1 cellular context compared by ENCODE assay signal in genomic region chr13:42259515-42259914, GRCh38.
TF ChIP-seq lines count a peak whose summit lies in the region.

No MANE protein-coding gene starts in this region.

TF ChIP-seq in K562, 482 proteins besides CTCF, POLR2A, EP300 and RAD21 (continues in another document):
- TF ChIP-seq ZNF780A (CRISPR knock-in tag; IDR thresholded peaks at IDR 0.05): no peak
- no peak for TF ChIP-seq SRF (CRISPR knock-in tag; IDR thresholded peaks at IDR 0.05)
- TF ChIP-seq POLR2H (tag; IDR thresholded peaks at IDR 0.05; ENCODE audit: low read depth): 0 out of 2 replicates have a peak, but pooled peaks have one; percentile 32
- TF ChIP-seq THRB (CRISPR knock-in tag; conservative IDR thresholded peaks at IDR 0.05): no peak
- no peak for TF ChIP-seq ZNF717 (CRISPR knock-in tag; IDR thresholded peaks at IDR 0.05)
- TF ChIP-seq SOX6 (IDR thresholded peaks at IDR 0.05): peak; percentile 77; the same call in 1 of the 2 replicates
- TF ChIP-seq CBFA2T3 (IDR thresholded peaks at IDR 0.05): peak; percentile 90
- no peak for TF ChIP-seq RNF2 (IDR thresholded peaks at IDR 0.05)
- TF ChIP-seq ZFP91 (CRISPR knock-in tag; IDR thresholded peaks at IDR 0.05): no peak
- no peak for TF ChIP-seq ZNF184 (CRISPR knock-in tag; IDR thresholded peaks at IDR 0.05)
- no peak for TF ChIP-seq NR3C1 (CRISPR knock-in tag; IDR thresholded peaks at IDR 0.05)
- no peak for TF ChIP-seq ZNF280B (CRISPR knock-in tag; IDR thresholded peaks at IDR 0.05)
- TF ChIP-seq AFF4 (CRISPR knock-in tag; IDR thresholded peaks at IDR 0.05): no peak
- no peak for TF ChIP-seq YBX1 (IDR thresholded peaks at IDR 0.05)
- TF ChIP-seq ZSCAN29 (IDR thresholded peaks at IDR 0.05): no peak
- TF ChIP-seq ZMIZ1 (IDR thresholded peaks at IDR 0.05; ENCODE audit: low read depth in 2 of 2, low read length in 2 of 2): no peak
- no peak for TF ChIP-seq ZNF407 (IDR thresholded peaks at IDR 0.05; ENCODE audit: low read depth)
- TF ChIP-seq MIER1 (IDR thresholded peaks at IDR 0.05; ENCODE audit: low read depth): no peak
- TF ChIP-seq CC2D1A (IDR thresholded peaks at IDR 0.05): peak; percentile 35; the same call in 1 of the 2 replicates
- TF ChIP-seq GTF2B (IDR thresholded peaks at IDR 0.05; ENCODE audit: extremely low read depth, insufficient read length): no peak
- TF ChIP-seq BRD4 (IDR thresholded peaks at IDR 0.05): no peak
- TF ChIP-seq MEIS2 (IDR thresholded peaks at IDR 0.05; ENCODE audit: partially characterized antibody): peak; percentile 89
- TF ChIP-seq IRF1 (CRISPR knock-in tag; IDR thresholded peaks at IDR 0.05; ENCODE audit: borderline replicate concordance): no peak
- no peak for TF ChIP-seq ZNF197 (CRISPR knock-in tag; IDR thresholded peaks at IDR 0.05; ENCODE audit: low read depth)
- TF ChIP-seq THRAP3 (IDR thresholded peaks at IDR 0.05; ENCODE audit: borderline replicate concordance): no peak
- TF ChIP-seq TBL1XR1 (IDR thresholded peaks at IDR 0.05; ENCODE audit: low read length in 2 of 2): peak in 1 of 2 experiments; percentile 61; a peak in 2 of 4 replicates
- no peak for TF ChIP-seq ZNF79 (CRISPR knock-in tag; IDR thresholded peaks at IDR 0.05; ENCODE audit: low read depth)
- TF ChIP-seq DACH1 (IDR thresholded peaks at IDR 0.05; ENCODE audit: partially characterized antibody): no peak
- no peak for TF ChIP-seq HDAC1 (IDR thresholded peaks at IDR 0.05)
- peak; percentile 45; the same call in 1 of the 2 replicates for TF ChIP-seq DIDO1 (tag; IDR thresholded peaks at IDR 0.05; ENCODE audit: low read depth)
- peak; percentile 48; the same call in 1 of the 2 replicates for TF ChIP-seq L3MBTL2 (IDR thresholded peaks at IDR 0.05)
- TF ChIP-seq ETV5 (CRISPR knock-in tag; IDR thresholded peaks at IDR 0.05; ENCODE audit: low read depth): peak; percentile 73; the same call in 1 of the 2 replicates
- peak; percentile 83 for TF ChIP-seq NCOA1 (IDR thresholded peaks at IDR 0.05; ENCODE audit: low read depth)
- no peak for TF ChIP-seq PCBP1 (IDR thresholded peaks at IDR 0.05; ENCODE audit: low read depth, low read length, poor library complexity, severe bottlenecking)
- TF ChIP-seq RCOR1 (IDR thresholded peaks at IDR 0.05; ENCODE audit: borderline replicate concordance in 1 of 2, low read depth in 2 of 2, low read length in 2 of 2): 0 out of 4 replicates have a peak, but pooled peaks of 1 of the 2 experiments have one; percentile 34
- 0 out of 2 replicates have a peak, but pooled peaks have one; percentile 38 for TF ChIP-seq ETV1 (tag; conservative IDR thresholded peaks at IDR 0.05; ENCODE audit: low read depth)
- TF ChIP-seq ELF4 (CRISPR knock-in tag; IDR thresholded peaks at IDR 0.05): no peak
- no peak for TF ChIP-seq FOXA1 (IDR thresholded peaks at IDR 0.05; ENCODE audit: borderline replicate concordance)
- TF ChIP-seq SPI1 (IDR thresholded peaks at IDR 0.05; ENCODE audit: borderline replicate concordance, low read depth, low read length): no peak
- no peak for TF ChIP-seq KHSRP (IDR thresholded peaks at IDR 0.05)
- no peak for TF ChIP-seq TCFL5 (CRISPR knock-in tag; conservative IDR thresholded peaks at IDR 0.05)
- no peak for TF ChIP-seq NFATC3 (IDR thresholded peaks at IDR 0.05)
- TF ChIP-seq GABPA (tag; conservative IDR thresholded peaks at IDR 0.05; ENCODE audit: low read depth): peak; percentile 88
- TF ChIP-seq MTA1 (IDR thresholded peaks at IDR 0.05; ENCODE audit: borderline replicate concordance): no peak
